ENCODE assay signal across 19 cellular contexts in genomic region chr6:170221052-170221752, GRCh38.
A peak's percentile ranks its signal among the peaks of the same experiment; 100 is the strongest.
DNase-seq lines count a peak whose midpoint lies in the region; ATAC-seq, FAIRE-seq and TF ChIP-seq lines count a peak whose summit lies in the region.
"Had no signal": no experiment of that assay in that cellular context is flagged by ENCODE, and none has a peak within 500 bp of the region (broad histone marks: within the 10 kb centered on the region; RNA-seq: fewer than 3 reads in every experiment).

No MANE protein-coding gene starts in this region.

- H3K27me3 ChIP-seq in colonic mucosa (no peaks in the 10 kb centered on the region), stomach (no peaks in the 10 kb centered on the region)

- H3K4me3 Mint-ChIP-seq in activated naive CD4-positive, alpha-beta T cell treated with anti-CD3 and anti-CD28 coated beads, Interleukin-2, amount 10 ng/mL, durations not matched to agents 7 days and 5 days: no peak overlapping the region
- H3K4me3 Mint-ChIP-seq in activated naive CD4-positive, alpha-beta T cell treated with anti-CD3 and anti-CD28 coated beads for 36 hours: no peak overlapping the region
- H3K4me3 Mint-ChIP-seq: activated naive CD8-positive, alpha-beta T cell had no signal

- ATAC-seq in GM21367 (IDR thresholded peaks at IDR 0.05; ENCODE audit: unreplicated experiment): no peak
- ATAC-seq: activated CD4-positive, CD25-positive, alpha-beta regulatory T cell treated with anti-CD3 and anti-CD28 coated beads, Interleukin-2, amount 50 U/mL, for 24 hours; esophagus mucosa; HCT116; naive thymus-derived CD4-positive, alpha-beta T cell; psoas muscle had no signal

- H3K36me3 Mint-ChIP-seq in activated naive CD4-positive, alpha-beta T cell treated with anti-CD3 and anti-CD28 coated beads, Interleukin-2, amount 10 ng/mL, durations not matched to agents 7 days and 5 days: no peaks in the 10 kb centered on the region
- H3K36me3 Mint-ChIP-seq in activated naive CD4-positive, alpha-beta T cell treated with anti-CD3 and anti-CD28 coated beads for 36 hours (ENCODE audit: low read depth): no peaks in the 10 kb centered on the region
- H3K36me3 Mint-ChIP-seq: activated naive CD8-positive, alpha-beta T cell; naive thymus-derived CD4-positive, alpha-beta T cell had no signal

- H3K36me3 ChIP-seq in colonic mucosa (no peaks in the 10 kb centered on the region), stomach (no peaks in the 10 kb centered on the region)

- H3K9me3 Mint-ChIP-seq in activated naive CD4-positive, alpha-beta T cell treated with anti-CD3 and anti-CD28 coated beads, Interleukin-2, amount 10 ng/mL, durations not matched to agents 7 days and 5 days: no peaks in the 10 kb centered on the region
- no peaks in the 10 kb centered on the region for H3K9me3 Mint-ChIP-seq in activated naive CD4-positive, alpha-beta T cell treated with anti-CD3 and anti-CD28 coated beads for 36 hours
- H3K9me3 Mint-ChIP-seq: naive thymus-derived CD4-positive, alpha-beta T cell had no signal

- TF ChIP-seq CTCF in colonic mucosa (IDR thresholded peaks at IDR 0.05) (no peak), stomach (IDR thresholded peaks at IDR 0.05) (no peak)

- H3K4me1 Mint-ChIP-seq in activated naive CD4-positive, alpha-beta T cell treated with anti-CD3 and anti-CD28 coated beads, Interleukin-2, amount 10 ng/mL, durations not matched to agents 7 days and 5 days: peaks cover 15% of the 10 kb centered on the region
- peaks cover 14% of the 10 kb centered on the region for H3K4me1 Mint-ChIP-seq in activated naive CD4-positive, alpha-beta T cell treated with anti-CD3 and anti-CD28 coated beads for 36 hours (ENCODE audit: low read depth)

- no peak for TF ChIP-seq EP300 in stomach (IDR thresholded peaks at IDR 0.05)

- H3K27me3 Mint-ChIP-seq in activated naive CD4-positive, alpha-beta T cell treated with anti-CD3 and anti-CD28 coated beads, Interleukin-2, amount 10 ng/mL, durations not matched to agents 7 days and 5 days: peaks cover 15% of the 10 kb centered on the region
- no peaks in the 10 kb centered on the region for H3K27me3 Mint-ChIP-seq in activated naive CD4-positive, alpha-beta T cell treated with anti-CD3 and anti-CD28 coated beads for 36 hours (ENCODE audit: low read depth)
- H3K27me3 Mint-ChIP-seq: activated naive CD8-positive, alpha-beta T cell had no signal

- H3K9me3 ChIP-seq in colonic mucosa (no peaks in the 10 kb centered on the region), stomach (no peaks in the 10 kb centered on the region)
- H3K9me3 ChIP-seq: psoas muscle had no signal

- CTCF ChIA-PET in activated naive CD4-positive, alpha-beta T cell treated with anti-CD3 and anti-CD28 coated beads, Interleukin-2, amount 10 ng/mL, durations not matched to agents 7 days and 5 days (lab: Charles Lee): no interaction called here
- CTCF ChIA-PET in activated naive CD4-positive, alpha-beta T cell treated with anti-CD3 and anti-CD28 coated beads for 36 hours (lab: Charles Lee): no interaction called here

- H3K27ac ChIP-seq in colonic mucosa: no peak overlapping the region
- no peak overlapping the region for H3K27ac ChIP-seq in stomach
- H3K27ac ChIP-seq: psoas muscle had no signal

- no peak for TF ChIP-seq POLR2A in stomach (IDR thresholded peaks at IDR 0.05)

- H3K9ac ChIP-seq in colonic mucosa (ENCODE audit: low read depth in 2 of 2, low read length in 2 of 2): no peak overlapping the region

- intact Hi-C loops in activated naive CD4-positive, alpha-beta T cell treated with anti-CD3 and anti-CD28 coated beads for 36 hours (cut with micrococcal nuclease): no loop called here
- intact Hi-C loops in colonic mucosa (cut with DNase I) (no loop called here), stomach (cut with DNase I; ENCODE audit: low total_unique reads) (no loop called here)

- no peak overlapping the region for H3K4me3 ChIP-seq in colonic mucosa
- no peak overlapping the region for H3K4me3 ChIP-seq in stomach
- H3K4me3 ChIP-seq: psoas muscle had no signal

- 83 to 89% (median 86%) methylated on average over 25 to 29 of the region's 29 CpGs for WGBS in stomach, 5 donors

- no peak overlapping the region for H3K27ac Mint-ChIP-seq in activated naive CD4-positive, alpha-beta T cell treated with anti-CD3 and anti-CD28 coated beads, Interleukin-2, amount 10 ng/mL, durations not matched to agents 7 days and 5 days
- no peak overlapping the region for H3K27ac Mint-ChIP-seq in activated naive CD4-positive, alpha-beta T cell treated with anti-CD3 and anti-CD28 coated beads for 36 hours
- H3K27ac Mint-ChIP-seq: activated naive CD8-positive, alpha-beta T cell; naive thymus-derived CD4-positive, alpha-beta T cell had no signal

- DNase-seq in activated naive CD4-positive, alpha-beta T cell treated with anti-CD3 and anti-CD28 coated beads, Interleukin-2, amount 10 ng/mL, durations not matched to agents 7 days and 5 days: peak; percentile 21
- DNase-seq in activated naive CD4-positive, alpha-beta T cell treated with anti-CD3 and anti-CD28 coated beads for 36 hours: no peak
- DNase-seq in NCI-H526 (lab: John Stamatoyannopoulos, UW) (peak; percentile 26 to 53), colonic mucosa (peak; percentile 7), stomach (peak; percentile 10), EL (no peak), urothelium cell line (ENCODE audit: low spot score) (no peak)
- DNase-seq: activated T-cell treated with anti-CD3 and anti-CD28 coated beads for 4 hours; NCI-H774; psoas muscle; Right ventricle myocardium superior; stimulated activated CD4-positive, alpha-beta T cell treated with anti-CD3 and anti-CD28 coated beads, Interleukin-15, amount 100 ng/mL, for 24 hours had no signal

- H3K4me1 ChIP-seq in colonic mucosa (no peaks in the 10 kb centered on the region), stomach (peaks cover 9 to 28% (median 20%) of the 10 kb centered on the region in 4 donors)

- FAIRE-seq in urothelium cell line (lab: Jason Lieb, UNC): no peak
- FAIRE-seq: G401.6 had no signal

Comparison
In these comparisons a context has a peak if more than half of its experiments do, and no peak if none do; other contexts are left out.
1. DNase-seq: peak in activated naive CD4-positive, alpha-beta T cell treated with anti-CD3 and anti-CD28 coated beads, Interleukin-2, amount 10 ng/mL, durations not matched to agents 7 days and 5 days (single experiment), NCI-H526 (2 of 2), colonic mucosa (single experiment) and stomach (single experiment); none in activated naive CD4-positive, alpha-beta T cell treated with anti-CD3 and anti-CD28 coated beads for 36 hours (single experiment), EL (single experiment) and urothelium cell line (single experiment).